ENCODE assay signal across 3 cellular contexts in genomic region chr21:31330144-31330483, GRCh38.
TF ChIP-seq lines count a peak whose summit lies in the region.

No MANE protein-coding gene starts in this region.

TF ChIP-seq in SK-N-SH treated with all-trans-retinoic acid at 6 μM for 48 hours, 23 proteins besides CTCF, POLR2A, EP300 and RAD21 (continued from another document):
- TF ChIP-seq CSRNP3 (CRISPR knock-in tag; IDR thresholded peaks at IDR 0.05) (no peak), ZNF8 (CRISPR knock-in tag; IDR thresholded peaks at IDR 0.05) (peak; percentile 66; the same call in 1 of the 2 replicates)

TF ChIP-seq in SK-N-SH, 30 proteins besides CTCF, POLR2A, EP300 and RAD21 (continued from another document):
- TF ChIP-seq EZH2phosphoT487 (IDR thresholded peaks at IDR 0.05; ENCODE audit: borderline replicate concordance, low read depth) (no peak), YY1 (IDR thresholded peaks at IDR 0.05; ENCODE audit: low read depth) (no peak)

TF ChIP-seq in HEK293, 187 proteins besides CTCF, POLR2A, EP300 and RAD21 (continued from another document):
- TF ChIP-seq ZNF146 (tag by site-specific recombination; IDR thresholded peaks at IDR 0.05), result peak; percentile 91
- TF ChIP-seq KLF10 (tag by site-specific recombination; IDR thresholded peaks at IDR 0.05), result no peak
- no peak for TF ChIP-seq ZNF362 (tag by site-specific recombination; IDR thresholded peaks at IDR 0.05)
- no peak for TF ChIP-seq ZNF280D (tag by site-specific recombination; IDR thresholded peaks at IDR 0.05)
- no peak for TF ChIP-seq ZSCAN30 (tag by site-specific recombination; IDR thresholded peaks at IDR 0.05)
